1 cellular context compared by ENCODE assay signal in genomic region chr4:8079916-8080753, GRCh38.
TF ChIP-seq lines count a peak whose summit lies in the region.

No MANE protein-coding gene starts in this region.

TF ChIP-seq in H1, 55 proteins besides CTCF, POLR2A, EP300 and RAD21:
- no peak for TF ChIP-seq CHD2 (IDR thresholded peaks at IDR 0.05; ENCODE audit: low read length)
- TF ChIP-seq USF2 (IDR thresholded peaks at IDR 0.05; ENCODE audit: low read length): no peak
- TF ChIP-seq, protein P1, sequence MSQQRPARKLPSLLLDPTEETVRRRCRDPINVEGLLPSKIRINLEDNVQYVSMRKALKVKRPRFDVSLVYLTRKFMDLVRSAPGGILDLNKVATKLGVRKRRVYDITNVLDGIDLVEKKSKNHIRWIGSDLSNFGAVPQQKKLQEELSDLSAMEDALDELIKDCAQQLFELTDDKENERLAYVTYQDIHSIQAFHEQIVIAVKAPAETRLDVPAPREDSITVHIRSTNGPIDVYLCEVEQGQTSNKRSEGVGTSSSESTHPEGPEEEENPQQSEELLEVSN (IDR thresholded peaks at IDR 0.05): no peak
- 0 out of 4 replicates have a peak, but pooled peaks of 1 of the 2 experiments have one; percentile 17 for TF ChIP-seq SIN3A (conservative IDR thresholded peaks at IDR 0.05 in 1 of 2, IDR thresholded peaks at IDR 0.05 in 1 of 2; ENCODE audit: low read depth in 1 of 2, low read length in 2 of 2)
- TF ChIP-seq KDM5A (IDR thresholded peaks at IDR 0.05; ENCODE audit: low read length): no peak
- TF ChIP-seq CREB1 (IDR thresholded peaks at IDR 0.05): no peak
- TF ChIP-seq EGR1 (IDR thresholded peaks at IDR 0.05; ENCODE audit: borderline replicate concordance, low read depth, low read length): no peak
- no peak for TF ChIP-seq TCF12 (IDR thresholded peaks at IDR 0.05; ENCODE audit: low read depth, low read length)
- TF ChIP-seq SAP30 (IDR thresholded peaks at IDR 0.05; ENCODE audit: insufficient read depth, insufficient replicate concordance, low read length): no peak
- no peak for TF ChIP-seq GTF2F1 (IDR thresholded peaks at IDR 0.05; ENCODE audit: borderline replicate concordance, low read depth, low read length)
- no peak for TF ChIP-seq TBP (IDR thresholded peaks at IDR 0.05; ENCODE audit: low read depth, low read length)
- no peak for TF ChIP-seq CHD1 (IDR thresholded peaks at IDR 0.05; ENCODE audit: low read depth, low read length)
- TF ChIP-seq, protein P2, sequence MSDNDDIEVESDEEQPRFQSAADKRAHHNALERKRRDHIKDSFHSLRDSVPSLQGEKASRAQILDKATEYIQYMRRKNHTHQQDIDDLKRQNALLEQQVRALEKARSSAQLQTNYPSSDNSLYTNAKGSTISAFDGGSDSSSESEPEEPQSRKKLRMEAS (IDR thresholded peaks at IDR 0.05): 0 out of 2 replicates have a peak, but pooled peaks have one; percentile 14
- TF ChIP-seq ZNF274 (IDR thresholded peaks at IDR 0.05; ENCODE audit: borderline replicate concordance, extremely low read depth, low read length): no peak
- no peak for TF ChIP-seq CBX5 (IDR thresholded peaks at IDR 0.05; ENCODE audit: low read depth, low read length)
- no peak for TF ChIP-seq TEAD4 (IDR thresholded peaks at IDR 0.05; ENCODE audit: low read depth, low read length)
